ENCODE assay signal across 8 cellular contexts in the genomic region with DNA sequence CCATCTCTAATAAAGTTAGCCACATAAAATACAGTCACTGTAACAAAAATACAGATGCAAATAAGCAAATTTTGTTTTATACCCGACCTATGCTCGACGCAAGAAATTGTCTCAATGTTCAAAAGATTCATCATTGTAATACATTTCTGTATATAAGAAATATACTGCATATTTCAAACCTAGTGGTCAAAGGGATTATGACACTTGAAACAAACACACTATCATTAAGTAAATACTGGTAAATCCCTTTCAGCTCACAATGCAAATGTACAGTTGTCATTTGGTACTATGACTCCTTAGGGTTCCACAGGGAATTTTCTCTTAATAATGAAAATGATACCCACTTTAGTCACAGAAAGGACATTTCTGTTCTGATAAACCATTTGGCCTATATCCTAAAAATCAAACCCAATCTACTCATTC. TPM values are rescaled to one million over a fixed set of nuclear protein-coding genes. Genes with fewer than 3 reads are reported as not detected.
DNase-seq lines count a peak whose midpoint lies in the region; FAIRE-seq and TF ChIP-seq lines count a peak whose summit lies in the region.

No MANE protein-coding gene starts in this region.

- H2AFZ ChIP-seq in endothelial cell of umbilical vein (ENCODE audit: low read depth, low read length): no peak overlapping the region

- no peaks in the 10 kb centered on the region for H3K36me3 ChIP-seq in endothelial cell of umbilical vein (ENCODE audit: control insufficient read depth in 2 of 2, extremely low read depth in 1 of 2, insufficient read depth in 2 of 2, low read length in 2 of 2)
- no peaks in the 10 kb centered on the region for H3K36me3 ChIP-seq in rectal smooth muscle tissue (ENCODE audit: control insufficient read depth, insufficient read depth, low read length)

- no peak for FAIRE-seq in endothelial cell of umbilical vein (lab: Jason Lieb, UNC)

- no peak for TF ChIP-seq POLR2A in endothelial cell of umbilical vein (IDR thresholded peaks at IDR 0.05; ENCODE audit: low read depth, low read length)

- no peaks in the 10 kb centered on the region for H4K20me1 ChIP-seq in endothelial cell of umbilical vein (replicated peaks; ENCODE audit: control insufficient read depth, extremely low read depth, insufficient read depth, low read length)

- H3K79me2 ChIP-seq in endothelial cell of umbilical vein (ENCODE audit: control insufficient read depth, insufficient read depth, low read length): no peaks in the 10 kb centered on the region

- no peak overlapping the region for H3K27ac ChIP-seq in endothelial cell of umbilical vein (ENCODE audit: insufficient read depth, low read depth, low read length)
- peak overlapping the region; percentile 98 for H3K27ac ChIP-seq in rectal smooth muscle tissue (ENCODE audit: low read depth, low read length)

- no peaks in the 10 kb centered on the region for H3K9me3 ChIP-seq in endothelial cell of umbilical vein (replicated peaks; ENCODE audit: control insufficient read depth, insufficient read depth, low read length)

- H3K9ac ChIP-seq in endothelial cell of umbilical vein (replicated peaks; ENCODE audit: extremely low read depth, insufficient read depth, low read length) (no peak overlapping the region), rectal smooth muscle tissue (ENCODE audit: low read length) (no peak overlapping the region)

- H3K9me1 ChIP-seq in endothelial cell of umbilical vein (replicated peaks; ENCODE audit: control insufficient read depth, extremely low read depth, insufficient read depth, low read length): no peaks in the 10 kb centered on the region

- no TSS peak for BruUV-seq in endothelial cell of umbilical vein (replicated peaks; lab: Mats Ljungman, UMichigan)

- CTCF ChIA-PET in AG04449 (lab: Yijun Ruan, JAX): interaction anchor here (0.7 to 2.1 kb wide), 15 partner anchors 8 to 483 kb away, joined by 3 to 6 read pairs (median 4); no protein-coding TSS in a partner anchor
- CTCF ChIA-PET in endothelial cell of umbilical vein (lab: Charles Lee): interaction anchor here (0.6 to 2.3 kb wide), 20 partner anchors 8 to 249 kb away, joined by 3 to 13 read pairs (median 4); no protein-coding TSS in a partner anchor

- DNase-seq in AG04449 (ENCODE audit: low read depth, low spot score): no peak
- peak; percentile 33 for DNase-seq in GM12864 (ENCODE audit: low read depth)
- peak; percentile 44 for DNase-seq in RPMI7951 (ENCODE audit: low read depth)
- DNase-seq in endothelial cell of umbilical vein (ENCODE audit: low read depth, low spot score): peak; percentile 63
- DNase-seq in stimulated activated CD8-positive, alpha-beta memory T cell treated with anti-CD3 and anti-CD28 coated beads, Interleukin-4, amount 100 ng/mL, for 48 hours: no peak
- DNase-seq in stimulated activated CD4-positive, alpha-beta T cell treated with anti-CD3 and anti-CD28 coated beads, Interleukin-4, amount 100 ng/mL, for 24 hours: no peak
- no peak for DNase-seq in NCI-H1105 (lab: John Stamatoyannopoulos, UW)

- H3K4me1 ChIP-seq in endothelial cell of umbilical vein (ENCODE audit: control insufficient read depth, extremely low read depth, insufficient read depth, low read length) (peaks cover 29% of the 10 kb centered on the region), rectal smooth muscle tissue (ENCODE audit: control insufficient read depth, insufficient read depth, low read length) (peaks cover 2% of the 10 kb centered on the region)

- H3K27me3 ChIP-seq in endothelial cell of umbilical vein (ENCODE audit: control insufficient read depth in 2 of 2, insufficient read depth in 2 of 2, low read length in 2 of 2): no peaks in the 10 kb centered on the region
- no peaks in the 10 kb centered on the region for H3K27me3 ChIP-seq in rectal smooth muscle tissue (ENCODE audit: control insufficient read depth, insufficient read depth, low read length)

- POLR2A ChIA-PET in AG04449 (lab: Yijun Ruan, JAX) (interaction anchor here (1.8 kb wide), 1 partner anchor 60 kb away, joined by 5 read pairs; no protein-coding TSS in a partner anchor), endothelial cell of umbilical vein (lab: Charles Lee) (interaction anchor here (0.6 to 1.1 kb wide), 2 partner anchors 110 to 116 kb away, joined by 3 read pairs; no protein-coding TSS in a partner anchor)

- H3K4me3 ChIP-seq in AG04449 (ENCODE audit: low read depth, low read length) (no peak overlapping the region), GM12864 (ENCODE audit: low read depth, low read length) (no peak overlapping the region), endothelial cell of umbilical vein (replicated peaks in 1 of 3; ENCODE audit: insufficient read depth in 1 of 3, low read depth in 1 of 3, low read length in 3 of 3) (no peak overlapping the region), rectal smooth muscle tissue (ENCODE audit: low read length) (peak overlapping the region; percentile 22)

- dilution Hi-C loops in endothelial cell of umbilical vein (cut with MboI; ENCODE audit: extremely low pct_ligation_motif_present, low sequenced_read_pairs): no loop called here

- intact Hi-C loops in endothelial cell of umbilical vein (cut with micrococcal nuclease): loop anchor here (5.0 to 10.0 kb wide), 4 partner anchors 196 to 798 kb away; a partner anchor contains a TSS

- H3K4me2 ChIP-seq in endothelial cell of umbilical vein (ENCODE audit: insufficient read depth, low read length): no peak overlapping the region

- TF ChIP-seq CTCF in AG04449 (IDR thresholded peaks at IDR 0.05; ENCODE audit: insufficient read depth, low read length, missing control alignments) (peak; percentile 9), GM12864 (IDR thresholded peaks at IDR 0.05; ENCODE audit: low read depth, low read length, missing control alignments) (peak; percentile 40), endothelial cell of umbilical vein (IDR thresholded peaks at IDR 0.05; ENCODE audit: extremely low read depth in 1 of 2, insufficient read depth in 1 of 2, low read depth in 1 of 2, low read length in 2 of 2) (peak; percentile 12 to 14)

TF ChIP-seq in endothelial cell of umbilical vein, 7 proteins besides CTCF, POLR2A, EP300 and RAD21:
- TF ChIP-seq FOS (IDR thresholded peaks at IDR 0.05; ENCODE audit: borderline replicate concordance, insufficient read depth, low read length) (no peak), GATA2 (IDR thresholded peaks at IDR 0.05; ENCODE audit: insufficient read depth, insufficient read length, low read depth, low read length) (no peak), EZH2 (IDR thresholded peaks at IDR 0.05; ENCODE audit: borderline replicate concordance, low read depth, low read length, severe bottlenecking) (no peak), JUN (IDR thresholded peaks at IDR 0.05; ENCODE audit: borderline replicate concordance, insufficient read depth, insufficient read length, low read depth) (no peak), MYC (IDR thresholded peaks at IDR 0.05; ENCODE audit: low read depth, low read length) (no peak), POLR2AphosphoS5 (IDR thresholded peaks at IDR 0.05; ENCODE audit: insufficient read depth, low read depth, low read length) (no peak)
- TF ChIP-seq, protein P1, sequence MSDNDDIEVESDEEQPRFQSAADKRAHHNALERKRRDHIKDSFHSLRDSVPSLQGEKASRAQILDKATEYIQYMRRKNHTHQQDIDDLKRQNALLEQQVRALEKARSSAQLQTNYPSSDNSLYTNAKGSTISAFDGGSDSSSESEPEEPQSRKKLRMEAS (IDR thresholded peaks at IDR 0.05; ENCODE audit: insufficient read depth, insufficient read length): no peak

RNA-seq across cellular contexts. Expression of a gene that starts 2.2 kb away (rescaled TPM):
- total RNA-seq in RPMI7951 (2014; rRNA removed; shearing (Covaris generic)): 7.3 and 8.8 TPM in 2 replicates
- total RNA-seq in endothelial cell of umbilical vein: 4.7 and 5.2 TPM in 2 replicates
- 0.86 and 1.3 TPM in 2 replicates for polyA plus RNA-seq in endothelial cell of umbilical vein
- 1.3 TPM in 2 replicates for polyA plus RNA-seq in endothelial cell of umbilical vein (2011; cell fraction: cytosol; rRNA removed)
- polyA plus RNA-seq in endothelial cell of umbilical vein (2011; cell fraction: nucleus; rRNA removed): 2.4 and 2.9 TPM in 2 replicates
- polyA plus RNA-seq in endothelial cell of umbilical vein (2012): 2.7 and 3.0 TPM in 2 replicates
- polyA minus RNA-seq in endothelial cell of umbilical vein: 4.3 and 4.9 TPM in 2 replicates
- 2.6 TPM for polyA minus RNA-seq in endothelial cell of umbilical vein (2011; cell fraction: cytosol; rRNA and poly(A)+ RNA removed)
- polyA minus RNA-seq in endothelial cell of umbilical vein (2011; cell fraction: nucleus; rRNA and poly(A)+ RNA removed): 5.4 and 5.8 TPM in 2 replicates

Comparison
In these comparisons a context has a peak if more than half of its experiments do, and no peak if none do; other contexts are left out.
1. DNase-seq: peak in GM12864 (single experiment), RPMI7951 (single experiment) and endothelial cell of umbilical vein (single experiment); none in AG04449 (single experiment), stimulated activated CD8-positive, alpha-beta memory T cell treated with anti-CD3 and anti-CD28 coated beads, Interleukin-4, amount 100 ng/mL, for 48 hours (single experiment), stimulated activated CD4-positive, alpha-beta T cell treated with anti-CD3 and anti-CD28 coated beads, Interleukin-4, amount 100 ng/mL, for 24 hours (single experiment) and NCI-H1105 (single experiment).
2. Peak in every context shown above with its lines, with median percentiles within 50 percentile points of each other: CTCF ChIP-seq.